Comparison of ENCODE assay signal across 8 cellular contexts in genomic region chr7:76020031-76020714, GRCh38. TPM values are rescaled to one million over a fixed set of nuclear protein-coding genes. Genes with fewer than 3 reads are reported as not detected.
DNase-seq lines count a peak whose midpoint lies in the region; ATAC-seq and TF ChIP-seq lines count a peak whose summit lies in the region.

No MANE protein-coding gene starts in this region.

- H3K9ac ChIP-seq in DND-41 (ENCODE audit: low read depth, low read length) (no peak overlapping the region), KMS-11 (no peak overlapping the region)

- no peaks in the 10 kb centered on the region for H3K79me2 ChIP-seq in DND-41 (ENCODE audit: insufficient read depth, low read length)
- H3K79me2 ChIP-seq in KMS-11 (ENCODE audit: insufficient read depth, low read depth) = no peaks in the 10 kb centered on the region

- no peak overlapping the region for H3K27ac Mint-ChIP-seq in activated naive CD4-positive, alpha-beta T cell treated with anti-CD3 and anti-CD28 coated beads, Interleukin-2, amount 50 U/mL, for 72 hours

- ATAC-seq in DND-41 (ENCODE audit: insufficient read depth, low read depth) = peak; percentile 45; the same call in 1 of the 3 replicates
- peak; percentile 71 to 74 for ATAC-seq in activated naive CD4-positive, alpha-beta T cell treated with anti-CD3 and anti-CD28 coated beads, Interleukin-2, amount 50 U/mL, for 72 hours
- peak; percentile 83 for ATAC-seq in aorta (ENCODE audit: low FRiP score)
- ATAC-seq in GM21717 (IDR thresholded peaks at IDR 0.05; ENCODE audit: unreplicated experiment) = no peak

- H3K4me1 ChIP-seq in DND-41 (ENCODE audit: insufficient read depth, low read length) = 0 out of 2 replicates have a peak, but pooled peaks cover 3% of the 10 kb centered on the region
- H3K4me1 ChIP-seq in KMS-11 (ENCODE audit: low read depth, poor library complexity, severe bottlenecking) = peaks cover 27% of the 10 kb centered on the region
- H3K4me1 ChIP-seq in cardiac muscle cell (ENCODE audit: low read depth) = peaks cover 8% of the 10 kb centered on the region
- no peaks in the 10 kb centered on the region for H3K4me1 ChIP-seq in prostate gland (replicated peaks)
- no peaks in the 10 kb centered on the region for H3K4me1 ChIP-seq in aorta (ENCODE audit: control insufficient read depth in 1 of 2, insufficient read depth in 2 of 2, low read length in 2 of 2)

- peaks cover 36% of the 10 kb centered on the region for H3K36me3 ChIP-seq in DND-41 (ENCODE audit: insufficient read depth, low read length)
- H3K36me3 ChIP-seq in KMS-11 (ENCODE audit: insufficient read depth) = no peaks in the 10 kb centered on the region
- H3K36me3 ChIP-seq in cardiac muscle cell = no peaks in the 10 kb centered on the region
- H3K36me3 ChIP-seq in prostate gland = no peaks in the 10 kb centered on the region
- H3K36me3 ChIP-seq in aorta (ENCODE audit: control insufficient read depth in 1 of 2, insufficient read depth in 2 of 2, low read length in 1 of 2) = no peaks in the 10 kb centered on the region

- no peak overlapping the region for H3K4me3 ChIP-seq in DND-41 (ENCODE audit: low read depth in 1 of 2, low read length in 2 of 2)
- no peak overlapping the region for H3K4me3 ChIP-seq in KMS-11 (IDR thresholded peaks at IDR 0.05; ENCODE audit: insufficient read depth, low read depth, low read length)
- no peak overlapping the region for H3K4me3 ChIP-seq in cardiac muscle cell
- no peak overlapping the region for H3K4me3 ChIP-seq in prostate gland
- H3K4me3 ChIP-seq in aorta (ENCODE audit: low read length in 2 of 2) = no peak overlapping the region

- intact Hi-C loops in prostate gland (cut with DNase I) (loop anchor here (1.0 kb wide), 1 partner anchor 154 kb away; no protein-coding TSS in a partner anchor), aorta (cut with DNase I) (loop anchor here (1.0 to 2.0 kb wide), 2 partner anchors 153 to 154 kb away; no protein-coding TSS in a partner anchor)

- peak; percentile 46 for DNase-seq in DND-41
- peak; percentile 66 for DNase-seq in SK-N-DZ (ENCODE audit: low spot score)
- peak; percentile 64 to 77 for DNase-seq in activated naive CD4-positive, alpha-beta T cell treated with anti-CD3 and anti-CD28 coated beads, Interleukin-2, amount 50 U/mL, for 72 hours (ENCODE audit: low spot score in 2 of 2)
- peak; percentile 73 to 82 for DNase-seq in cardiac muscle cell (ENCODE audit: low read depth in 1 of 2, low spot score in 1 of 2)
- peak; percentile 62 for DNase-seq in prostate gland (ENCODE audit: low spot score)
- peak; percentile 77 to 93 for DNase-seq in aorta

- peak; percentile 65 for TF ChIP-seq CTCF in DND-41 (IDR thresholded peaks at IDR 0.05; ENCODE audit: borderline replicate concordance, extremely low read depth, low read length, poor library complexity, severe bottlenecking)
- TF ChIP-seq CTCF in KMS-11 (conservative IDR thresholded peaks at IDR 0.05; ENCODE audit: low read depth, low read length) = peak; percentile 99
- TF ChIP-seq CTCF in cardiac muscle cell (IDR thresholded peaks at IDR 0.05; ENCODE audit: low read depth, low read length) = peak; percentile 92
- peak; percentile 43 to 93 (median 91) for TF ChIP-seq CTCF in prostate gland (IDR thresholded peaks at IDR 0.05)

- H3K27ac ChIP-seq in DND-41 (ENCODE audit: low read length) = no peak overlapping the region
- H3K27ac ChIP-seq in KMS-11 = no peak overlapping the region
- H3K27ac ChIP-seq in cardiac muscle cell = no peak overlapping the region
- no peak overlapping the region for H3K27ac ChIP-seq in prostate gland
- no peak overlapping the region for H3K27ac ChIP-seq in aorta (ENCODE audit: low read depth in 1 of 2, low read length in 2 of 2)

- WGBS in prostate gland = 38% methylated on average over 6 of the region's 6 CpGs
- 31 to 35% methylated on average over 6 of the region's 6 CpGs for WGBS in aorta, 2 donors

- no peak for TF ChIP-seq POLR2A in prostate gland (IDR thresholded peaks at IDR 0.05)

- H2AFZ ChIP-seq in DND-41 (ENCODE audit: low read depth, low read length) = no peak overlapping the region
- H2AFZ ChIP-seq in KMS-11 (ENCODE audit: low read depth) = no peak overlapping the region

- H3K9me3 Mint-ChIP-seq in activated naive CD4-positive, alpha-beta T cell treated with anti-CD3 and anti-CD28 coated beads, Interleukin-2, amount 50 U/mL, for 72 hours = no peaks in the 10 kb centered on the region

- H3K4me2 ChIP-seq in DND-41 (ENCODE audit: insufficient read depth, low read length) = no peak overlapping the region
- peak overlapping the region; percentile 77 for H3K4me2 ChIP-seq in KMS-11

- H3K27me3 ChIP-seq in DND-41 (ENCODE audit: insufficient read depth, low read length, poor library complexity) (no peaks in the 10 kb centered on the region), KMS-11 (ENCODE audit: insufficient read depth, low read depth) (no peaks in the 10 kb centered on the region), cardiac muscle cell (no peaks in the 10 kb centered on the region), prostate gland (replicated peaks; ENCODE audit: insufficient read depth) (no peaks in the 10 kb centered on the region), aorta (ENCODE audit: control insufficient read depth in 1 of 2, insufficient read depth in 2 of 2, low read length in 1 of 2) (no peaks in the 10 kb centered on the region)

- H4K20me1 ChIP-seq in DND-41 (ENCODE audit: insufficient read depth, low read length) (peaks cover 4% of the 10 kb centered on the region; the same call in 1 of the 2 replicates), KMS-11 (ENCODE audit: insufficient read depth) (no peaks in the 10 kb centered on the region)

- peaks cover 4 to 10% of the 10 kb centered on the region in 2 donors for H3K36me3 Mint-ChIP-seq in activated naive CD4-positive, alpha-beta T cell treated with anti-CD3 and anti-CD28 coated beads, Interleukin-2, amount 50 U/mL, for 72 hours

- H3K9me3 ChIP-seq in DND-41 (ENCODE audit: insufficient read depth, low read length, severe bottlenecking) = no peaks in the 10 kb centered on the region
- no peaks in the 10 kb centered on the region for H3K9me3 ChIP-seq in cardiac muscle cell (ENCODE audit: low read depth)
- no peaks in the 10 kb centered on the region for H3K9me3 ChIP-seq in prostate gland
- H3K9me3 ChIP-seq in aorta (ENCODE audit: control insufficient read depth, low read length) = no peaks in the 10 kb centered on the region

RNA-seq across cellular contexts. Expression of gene TMEM120A, which starts 25.8 kb away (rescaled TPM):
- 20.5 and 25.9 TPM in 2 replicates for polyA plus RNA-seq in SK-N-DZ (2014; cell fraction: cytosol; rRNA removed)
- 30.2 and 33.7 TPM in 2 replicates for polyA plus RNA-seq in SK-N-DZ (2014; cell fraction: nucleus; rRNA removed)
- 10 to 100 TPM; 23.7 to 43.3 TPM for total RNA-seq in activated naive CD4-positive, alpha-beta T cell treated with anti-CD3 and anti-CD28 coated beads, Interleukin-2, amount 50 U/mL, for 72 hours
- total RNA-seq in cardiac muscle cell = 20.0 and 24.6 TPM in 2 replicates
- polyA plus RNA-seq in cardiac muscle cell = 56.9 and 69.9 TPM in 2 replicates
- total RNA-seq in prostate gland = 10 to 100 TPM; 20.2 to 40.8 TPM
- 10 to 100 TPM; 53.8 to 75.1 TPM for total RNA-seq in aorta
- 100 to 1,000 TPM in 1 of 2 donors, 10 to 100 TPM in 1; 84.0 to 144 TPM for polyA plus RNA-seq in aorta

RNA-seq across cellular contexts. Expression of gene STYXL1, which starts 27.6 kb away (rescaled TPM):
- 51.9 and 55.1 TPM in 2 replicates for polyA plus RNA-seq in SK-N-DZ (2014; cell fraction: cytosol; rRNA removed)
- polyA plus RNA-seq in SK-N-DZ (2014; cell fraction: nucleus; rRNA removed) = 29.8 and 30.9 TPM in 2 replicates
- total RNA-seq in activated naive CD4-positive, alpha-beta T cell treated with anti-CD3 and anti-CD28 coated beads, Interleukin-2, amount 50 U/mL, for 72 hours = 10 to 100 TPM; 25.4 to 39.1 TPM
- total RNA-seq in cardiac muscle cell = 46.7 and 66.3 TPM in 2 replicates
- polyA plus RNA-seq in cardiac muscle cell = 87.8 and 92.0 TPM in 2 replicates
- total RNA-seq in prostate gland = 10 to 100 TPM; 29.8 to 94.5 TPM
- 10 to 100 TPM in 1 of 2 donors, 1 to 10 TPM in 1; 6.1 to 16.8 TPM for total RNA-seq in aorta
- polyA plus RNA-seq in aorta = 10 to 100 TPM; 16.2 to 18.7 TPM

RNA-seq across cellular contexts. Expression of gene MDH2, which starts 27.7 kb away (rescaled TPM):
- polyA plus RNA-seq in SK-N-DZ (2014; cell fraction: cytosol; rRNA removed) = 87.2 and 104 TPM in 2 replicates
- polyA plus RNA-seq in SK-N-DZ (2014; cell fraction: nucleus; rRNA removed) = 57.5 and 74.9 TPM in 2 replicates
- total RNA-seq in activated naive CD4-positive, alpha-beta T cell treated with anti-CD3 and anti-CD28 coated beads, Interleukin-2, amount 50 U/mL, for 72 hours = 100 to 1,000 TPM; 212 to 262 TPM
- 242 and 306 TPM in 2 replicates for total RNA-seq in cardiac muscle cell
- polyA plus RNA-seq in cardiac muscle cell = 632 and 705 TPM in 2 replicates
- 100 to 1,000 TPM; 116 to 117 TPM for total RNA-seq in prostate gland
- total RNA-seq in aorta = 10 to 100 TPM; 68.4 to 87.9 TPM
- 10 to 100 TPM; 65.3 to 66.7 TPM for polyA plus RNA-seq in aorta
